ENCODE assay signal across 1 cellular context in the genomic region with DNA sequence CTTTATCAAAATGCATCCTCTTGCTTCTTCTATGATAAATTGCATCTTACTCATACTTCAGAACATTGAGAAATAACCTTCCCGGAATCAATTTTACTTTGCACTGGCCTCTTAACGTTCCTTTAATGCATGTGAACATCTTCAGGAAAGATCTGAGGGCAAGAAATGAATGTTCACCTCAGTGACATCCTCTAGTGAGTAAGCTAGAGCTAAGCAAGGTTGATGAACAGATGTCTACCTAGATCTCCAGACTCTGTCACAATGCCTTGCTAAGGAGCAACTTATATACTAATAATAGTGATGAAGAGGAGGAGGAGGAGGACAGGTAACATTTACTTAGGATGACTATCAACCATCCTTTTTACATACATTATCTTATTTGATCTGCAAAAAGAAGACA.
TF ChIP-seq lines count a peak whose summit lies in the region.

No MANE protein-coding gene starts in this region.

TF ChIP-seq in IMR-90, 13 proteins besides CTCF, POLR2A, EP300 and RAD21:
- TF ChIP-seq CEBPB (IDR thresholded peaks at IDR 0.05; ENCODE audit: low read depth, low read length): no peak
